In the genomic region with DNA sequence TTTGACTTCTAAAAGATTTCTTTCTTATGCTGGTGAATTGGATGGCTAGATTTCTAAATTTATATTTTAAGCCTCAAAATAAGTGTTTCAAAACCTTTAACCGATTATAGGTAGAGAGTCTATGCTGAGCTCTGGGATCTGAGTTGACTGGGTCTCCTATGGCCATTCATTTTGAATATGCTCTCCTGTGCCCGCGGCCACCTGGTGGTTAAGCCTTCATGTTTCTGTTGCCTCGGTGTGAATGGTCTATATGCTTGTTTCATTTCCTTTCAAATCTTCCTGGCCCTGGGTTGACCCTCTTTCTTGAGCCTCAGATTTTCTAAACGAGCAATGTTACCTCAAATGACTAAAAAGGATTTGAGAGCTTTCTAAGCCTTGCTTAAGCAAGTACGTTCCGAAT, we compare ENCODE assay signal across 9 cellular contexts.
DNase-seq lines count a peak whose midpoint lies in the region; TF ChIP-seq lines count a peak whose summit lies in the region.
"Had no signal": no experiment of that assay in that cellular context is flagged by ENCODE, and none has a peak within 500 bp of the region (broad histone marks: within the 10 kb centered on the region; RNA-seq: fewer than 3 reads in every experiment).

No MANE protein-coding gene starts in this region.

- WGBS in esophagus muscularis mucosa, result 54% methylated on average over 7 of the region's 7 CpGs

- H3K9me3 ChIP-seq in SJCRH30 (replicated peaks) (no peaks in the 10 kb centered on the region), esophagus muscularis mucosa (no peaks in the 10 kb centered on the region)

- no peaks in the 10 kb centered on the region for H3K36me3 Mint-ChIP-seq in CD14-positive monocyte

- intact Hi-C loops in CD14-positive monocyte (cut with micrococcal nuclease) (no loop called here), esophagus muscularis mucosa (cut with DNase I) (no loop called here)

- DNase-seq in GM06990 (ENCODE audit: extremely low read depth, insufficient read length) (no peak), HT-29 (ENCODE audit: low spot score) (peak; percentile 68), SJCRH30 (peak; percentile 8 to 27), lung microvascular endothelial cell (ENCODE audit: low read depth in 2 of 2) (peak; percentile 2 to 22), CD14-positive monocyte (ENCODE audit: low spot score) (no peak), esophagus muscularis mucosa (ENCODE audit: extremely low spot score) (no peak), NCI-H446 treated with DMSO at 0.1 percent for 48 hours (lab: John Stamatoyannopoulos, UW) (no peak)
- no peak for DNase-seq in stimulated activated CD4-positive, alpha-beta T cell treated with anti-CD3 and anti-CD28 coated beads, Interleukin-4, amount 100 ng/mL, for 1 hour

- TF ChIP-seq POLR2A in esophagus muscularis mucosa (IDR thresholded peaks at IDR 0.05; ENCODE audit: low read depth), result no peak

- no peak overlapping the region for H3K4me3 Mint-ChIP-seq in CD14-positive monocyte

- H3K27me3 ChIP-seq in GM06990 (replicated peaks; ENCODE audit: control insufficient read depth, insufficient read depth, low read length) (no peaks in the 10 kb centered on the region), SJCRH30 (no peaks in the 10 kb centered on the region), esophagus muscularis mucosa (no peaks in the 10 kb centered on the region)

- no peak overlapping the region for H3K27ac Mint-ChIP-seq in CD14-positive monocyte

- no peak overlapping the region for H3K27ac ChIP-seq in SJCRH30
- H3K27ac ChIP-seq in esophagus muscularis mucosa (replicated peaks in 1 of 4), result no peak overlapping the region
- H3K27ac ChIP-seq: skin epidermis had no signal

- no peaks in the 10 kb centered on the region for H3K4me1 ChIP-seq in SJCRH30
- H3K4me1 ChIP-seq in esophagus muscularis mucosa, result no peaks in the 10 kb centered on the region

- TF ChIP-seq EP300 in esophagus muscularis mucosa (IDR thresholded peaks at IDR 0.05), result no peak

- H3K4me3 ChIP-seq in GM06990 (replicated peaks; ENCODE audit: low read depth, low read length) (no peak overlapping the region), SJCRH30 (no peak overlapping the region), esophagus muscularis mucosa (no peak overlapping the region)
- H3K4me3 ChIP-seq: skin epidermis had no signal

- peaks cover 4% of the 10 kb centered on the region for H3K4me1 Mint-ChIP-seq in CD14-positive monocyte

- H3K36me3 ChIP-seq in GM06990 (ENCODE audit: control insufficient read depth, insufficient read depth, low read length) (no peaks in the 10 kb centered on the region), SJCRH30 (no peaks in the 10 kb centered on the region), esophagus muscularis mucosa (no peaks in the 10 kb centered on the region)

- peak; percentile 37 for TF ChIP-seq CTCF in GM06990 (IDR thresholded peaks at IDR 0.05; ENCODE audit: insufficient read depth, low read length, poor library complexity, severe bottlenecking)
- no peak for TF ChIP-seq CTCF in CD14-positive monocyte (IDR thresholded peaks at IDR 0.05)
- no peak for TF ChIP-seq CTCF in esophagus muscularis mucosa (IDR thresholded peaks at IDR 0.05)

- peaks cover 0 to 2% (median 0%) of the 10 kb centered on the region in 3 donors for H3K27me3 Mint-ChIP-seq in CD14-positive monocyte (ENCODE audit: low read depth in 3 of 3)

- H3K9me3 Mint-ChIP-seq in CD14-positive monocyte, result peaks cover 0 to 4% (median 0%) of the 10 kb centered on the region in 7 donors

Comparison
In these comparisons a context has a peak if more than half of its experiments do, and no peak if none do; other contexts are left out.
1. DNase-seq: peak in HT-29 (single experiment), SJCRH30 (2 of 2) and lung microvascular endothelial cell (2 of 2); none in GM06990 (single experiment), CD14-positive monocyte (single experiment), esophagus muscularis mucosa (single experiment), stimulated activated CD4-positive, alpha-beta T cell treated with anti-CD3 and anti-CD28 coated beads, Interleukin-4, amount 100 ng/mL, for 1 hour (single experiment) and NCI-H446 treated with DMSO at 0.1 percent for 48 hours (single experiment).